In genomic region chr22:35155403-35156025, GRCh38 we compare ENCODE assay signal across 2 cellular contexts.
TF ChIP-seq lines count a peak whose summit lies in the region.

No MANE protein-coding gene starts in this region.

TF ChIP-seq in IMR-90, 13 proteins besides CTCF, POLR2A, EP300 and RAD21 (continued from another document):
- TF ChIP-seq MXI1 (IDR thresholded peaks at IDR 0.05; ENCODE audit: borderline replicate concordance, low read depth, low read length) (no peak), ELK1 (IDR thresholded peaks at IDR 0.05; ENCODE audit: borderline replicate concordance, low read depth, low read length) (no peak), FOS (IDR thresholded peaks at IDR 0.05; ENCODE audit: low read depth, low read length) (no peak)

TF ChIP-seq in WTC11, 78 proteins besides CTCF, POLR2A, EP300 and RAD21 (continued from another document):
- no peak for TF ChIP-seq FOXJ3 (CRISPR knock-in tag; IDR thresholded peaks at IDR 0.05; ENCODE audit: borderline replicate concordance)
- no peak for TF ChIP-seq E2F1 (CRISPR knock-in tag; IDR thresholded peaks at IDR 0.05)
- TF ChIP-seq HMGA2 (CRISPR knock-in tag; IDR thresholded peaks at IDR 0.05): no peak
- TF ChIP-seq CBFB (CRISPR knock-in tag; IDR thresholded peaks at IDR 0.05; ENCODE audit: low read depth): no peak
- TF ChIP-seq MXD4 (CRISPR knock-in tag; IDR thresholded peaks at IDR 0.05; ENCODE audit: borderline replicate concordance): no peak
- no peak for TF ChIP-seq ATF1 (CRISPR knock-in tag; IDR thresholded peaks at IDR 0.05)
- no peak for TF ChIP-seq PRDM15 (CRISPR knock-in tag; IDR thresholded peaks at IDR 0.05)
- no peak for TF ChIP-seq ZNF532 (CRISPR knock-in tag; IDR thresholded peaks at IDR 0.05; ENCODE audit: borderline replicate concordance)
- TF ChIP-seq EMX1 (CRISPR knock-in tag; IDR thresholded peaks at IDR 0.05): no peak
- TF ChIP-seq ATF2 (CRISPR knock-in tag; IDR thresholded peaks at IDR 0.05; ENCODE audit: borderline replicate concordance, low read depth): no peak
- no peak for TF ChIP-seq ZBTB21 (CRISPR knock-in tag; IDR thresholded peaks at IDR 0.05; ENCODE audit: borderline replicate concordance)
- TF ChIP-seq ZNF219 (CRISPR knock-in tag; IDR thresholded peaks at IDR 0.05; ENCODE audit: borderline replicate concordance): no peak
- no peak for TF ChIP-seq ZSCAN18 (CRISPR knock-in tag; IDR thresholded peaks at IDR 0.05)
